In genomic region chr18:3914833-3915598, GRCh38 we compare ENCODE assay signal across 14 cellular contexts.
A peak's percentile ranks its signal among the peaks of the same experiment; 100 is the strongest.
DNase-seq lines count a peak whose midpoint lies in the region; ATAC-seq lines count a peak whose summit lies in the region.
"Had no signal": no experiment of that assay in that cellular context is flagged by ENCODE, and none has a peak within 500 bp of the region (broad histone marks: within the 10 kb centered on the region; RNA-seq: fewer than 3 reads in every experiment).

No MANE protein-coding gene starts in this region.

- DNase-seq in NCI-H1694 treated with DMSO at 0.1 percent for 48 hours (lab: John Stamatoyannopoulos, UW) (peak; percentile 4), NCI-H1694 (lab: John Stamatoyannopoulos, UW) (no peak), NCI-H774 (lab: John Stamatoyannopoulos, UW) (peak; percentile 55), germinal center (ENCODE audit: low spot score) (peak; percentile 9), cerebellar nuclear complex (lab: John Stamatoyannopoulos, UW) (no peak), Kasumi-1 (lab: John Stamatoyannopoulos, UW) (no peak), medulla oblongata (ENCODE audit: extremely low spot score) (no peak)
- DNase-seq: activated CD4-positive, alpha-beta T cell treated with anti-CD3 and anti-CD28 coated beads, Interleukin-2, amount 10 ng/mL, durations not matched to agents 7 days and 5 days; activated naive CD4-positive, alpha-beta T cell; aorta; DMS79 treated with DMSO at 0.1 percent for 48 hours; MV-4-11; stimulated activated naive CD4-positive, alpha-beta T cell treated with Interleukin-2 at 50 U/mL for 16 hours had no signal

- peak; percentile 48 for ATAC-seq in HG02678 (IDR thresholded peaks at IDR 0.05; ENCODE audit: unreplicated experiment)

Comparison
In these comparisons a context has a peak if more than half of its experiments do, and no peak if none do; other contexts are left out.
1. DNase-seq: peak in NCI-H1694 treated with DMSO at 0.1 percent for 48 hours (single experiment), NCI-H774 (single experiment) and germinal center (single experiment); none in NCI-H1694 (single experiment), cerebellar nuclear complex (0 of 2), Kasumi-1 (0 of 2) and medulla oblongata (single experiment).